In genomic region chr2:429142-429541, GRCh38 we compare ENCODE assay signal across 15 cellular contexts.
DNase-seq lines count a peak whose midpoint lies in the region; ATAC-seq and TF ChIP-seq lines count a peak whose summit lies in the region.
"Had no signal": no experiment of that assay in that cellular context is flagged by ENCODE, and none has a peak within 500 bp of the region (broad histone marks: within the 10 kb centered on the region; RNA-seq: fewer than 3 reads in every experiment).

No MANE protein-coding gene starts in this region.

- peaks cover 9% of the 10 kb centered on the region for H3K27me3 Mint-ChIP-seq in activated naive CD4-positive, alpha-beta T cell treated with anti-CD3 and anti-CD28 coated beads, Interleukin-2, amount 10 ng/mL, durations not matched to agents 7 days and 5 days
- peaks cover 6% of the 10 kb centered on the region for H3K27me3 Mint-ChIP-seq in T-helper 17 cell
- peaks cover 0 to 3% (median 0%) of the 10 kb centered on the region in 3 donors for H3K27me3 Mint-ChIP-seq in immature natural killer cell (ENCODE audit: low read depth in 3 of 3)
- H3K27me3 Mint-ChIP-seq in type B pancreatic cell: no peaks in the 10 kb centered on the region
- peaks cover 2 to 21% (median 14%) of the 10 kb centered on the region in 3 donors for H3K27me3 Mint-ChIP-seq in CD14-positive monocyte (ENCODE audit: low read depth in 3 of 3)

- no peak for DNase-seq in activated naive CD4-positive, alpha-beta T cell treated with anti-CD3 and anti-CD28 coated beads, Interleukin-2, amount 10 ng/mL, durations not matched to agents 7 days and 5 days
- no peak for DNase-seq in activated naive CD4-positive, alpha-beta T cell treated with anti-CD3 and anti-CD28 coated beads, Interleukin-2, amount 50 U/mL, for 16 hours
- DNase-seq in T-helper 17 cell (no peak), immature natural killer cell (no peak), type B pancreatic cell (ENCODE audit: extremely low spot score, unreplicated experiment) (no peak), CD14-positive monocyte (ENCODE audit: low spot score) (no peak)
- DNase-seq: activated CD4-positive, alpha-beta T cell treated with anti-CD3 and anti-CD28 coated beads, Interleukin-2, amount 50 U/mL, for 1 hour; activated effector memory CD4-positive, alpha-beta T cell treated with anti-CD3 and anti-CD28 coated beads, Interleukin-2, amount 50 U/mL, for 16 hours; Calu3; HFFc6; NCI-H1694 treated with DMSO at 0.1 percent for 48 hours; stimulated activated CD4-positive, alpha-beta T cell treated with anti-CD3 and anti-CD28 coated beads, Interleukin-4, amount 100 ng/mL, for 4 hours had no signal

- no peak overlapping the region for H3K4me3 Mint-ChIP-seq in activated naive CD4-positive, alpha-beta T cell treated with anti-CD3 and anti-CD28 coated beads, Interleukin-2, amount 10 ng/mL, durations not matched to agents 7 days and 5 days
- H3K4me3 Mint-ChIP-seq in T-helper 17 cell (peak overlapping the region; percentile 87), immature natural killer cell (peak overlapping the region; percentile 75 to 86 (median 78)), type B pancreatic cell (no peak overlapping the region), CD14-positive monocyte (no peak overlapping the region)
- H3K4me3 Mint-ChIP-seq: HFFc6 had no signal

- peaks cover 5% of the 10 kb centered on the region for H3K36me3 Mint-ChIP-seq in activated naive CD4-positive, alpha-beta T cell treated with anti-CD3 and anti-CD28 coated beads, Interleukin-2, amount 10 ng/mL, durations not matched to agents 7 days and 5 days
- H3K36me3 Mint-ChIP-seq in T-helper 17 cell (ENCODE audit: low read depth) (no peaks in the 10 kb centered on the region), immature natural killer cell (peaks cover 0 to 4% (median 3%) of the 10 kb centered on the region in 3 donors), type B pancreatic cell (no peaks in the 10 kb centered on the region), CD14-positive monocyte (no peaks in the 10 kb centered on the region)

- CTCF ChIA-PET in activated naive CD4-positive, alpha-beta T cell treated with anti-CD3 and anti-CD28 coated beads, Interleukin-2, amount 10 ng/mL, durations not matched to agents 7 days and 5 days (lab: Charles Lee): no interaction called here

- H3K4me1 Mint-ChIP-seq in activated naive CD4-positive, alpha-beta T cell treated with anti-CD3 and anti-CD28 coated beads, Interleukin-2, amount 10 ng/mL, durations not matched to agents 7 days and 5 days: peaks cover 26% of the 10 kb centered on the region
- H3K4me1 Mint-ChIP-seq in T-helper 17 cell (peaks cover 13% of the 10 kb centered on the region), immature natural killer cell (peaks cover 38 to 57% of the 10 kb centered on the region in 2 donors), type B pancreatic cell (ENCODE audit: unreplicated experiment) (peaks cover 7% of the 10 kb centered on the region), CD14-positive monocyte (peaks cover 14% of the 10 kb centered on the region)

- intact Hi-C loops in CD14-positive monocyte (cut with micrococcal nuclease): no loop called here

- ATAC-seq in T-helper 17 cell (no peak), HG03520 (IDR thresholded peaks at IDR 0.05; ENCODE audit: unreplicated experiment) (no peak)
- ATAC-seq: Panc1 had no signal

- no peaks in the 10 kb centered on the region for H3K9me3 ChIP-seq in T-helper 17 cell (ENCODE audit: control insufficient read depth, low read length, poor library complexity, severe bottlenecking)
- H3K9me3 ChIP-seq: neutrophil had no signal

- TF ChIP-seq CTCF in type B pancreatic cell (conservative IDR thresholded peaks at IDR 0.05): no peak
- TF ChIP-seq CTCF in CD14-positive monocyte (IDR thresholded peaks at IDR 0.05): no peak

- H3K9me3 Mint-ChIP-seq in activated naive CD4-positive, alpha-beta T cell treated with anti-CD3 and anti-CD28 coated beads, Interleukin-2, amount 10 ng/mL, durations not matched to agents 7 days and 5 days: peaks cover 3% of the 10 kb centered on the region
- H3K9me3 Mint-ChIP-seq in immature natural killer cell (peaks cover 0 to 1% (median 0%) of the 10 kb centered on the region in 6 donors), type B pancreatic cell (no peaks in the 10 kb centered on the region), CD14-positive monocyte (peaks cover 0 to 9% (median 0%) of the 10 kb centered on the region in 7 donors)

- H3K27ac Mint-ChIP-seq in activated naive CD4-positive, alpha-beta T cell treated with anti-CD3 and anti-CD28 coated beads, Interleukin-2, amount 10 ng/mL, durations not matched to agents 7 days and 5 days: peak overlapping the region; percentile 82
- peak overlapping the region; percentile 97 for H3K27ac Mint-ChIP-seq in T-helper 17 cell
- peak overlapping the region; percentile 87 to 100 (median 94) for H3K27ac Mint-ChIP-seq in immature natural killer cell
- peak overlapping the region; percentile 31 for H3K27ac Mint-ChIP-seq in type B pancreatic cell
- H3K27ac Mint-ChIP-seq in CD14-positive monocyte: no peak overlapping the region
- H3K27ac Mint-ChIP-seq: HFFc6 had no signal

Comparison
In these comparisons a context has a peak if more than half of its experiments do, and no peak if none do; other contexts are left out.
1. H3K27ac Mint-ChIP-seq: peak in activated naive CD4-positive, alpha-beta T cell treated with anti-CD3 and anti-CD28 coated beads, Interleukin-2, amount 10 ng/mL, durations not matched to agents 7 days and 5 days (single experiment), T-helper 17 cell (single experiment), immature natural killer cell (6 of 6) and type B pancreatic cell (single experiment); none in CD14-positive monocyte (0 of 7).
2. H3K4me3 Mint-ChIP-seq: peak in T-helper 17 cell (single experiment) and immature natural killer cell (5 of 5); none in activated naive CD4-positive, alpha-beta T cell treated with anti-CD3 and anti-CD28 coated beads, Interleukin-2, amount 10 ng/mL, durations not matched to agents 7 days and 5 days (single experiment), type B pancreatic cell (single experiment) and CD14-positive monocyte (0 of 2).